23 cellular contexts compared by ENCODE assay signal in genomic region chr16:69064789-69065313, GRCh38. TPM values are rescaled to one million over a fixed set of nuclear protein-coding genes. Genes with fewer than 3 reads are reported as not detected.
A peak's percentile ranks its signal among the peaks of the same experiment; 100 is the strongest.
DNase-seq lines count a peak whose midpoint lies in the region; ATAC-seq and TF ChIP-seq lines count a peak whose summit lies in the region.
"Had no signal": no experiment of that assay in that cellular context is flagged by ENCODE, and none has a peak within 500 bp of the region (broad histone marks: within the 10 kb centered on the region; RNA-seq: fewer than 3 reads in every experiment).

No MANE protein-coding gene starts in this region.

- no peak overlapping the region for H2AFZ ChIP-seq in HCT116 (ENCODE audit: low read depth, low read length, poor library complexity, severe bottlenecking)

- H3K9ac ChIP-seq in HCT116 (ENCODE audit: low read length): peak overlapping the region; percentile 61

- POLR2A ChIA-PET in HCT116 (lab: Charles Lee): interaction anchor here (1.2 to 3.9 kb wide), 2 partner anchors 8 to 12 kb away, joined by 3 to 30 read pairs; no protein-coding TSS in a partner anchor
- POLR2A ChIA-PET in Caco-2 (lab: Charles Lee): interaction anchor here (0.6 kb wide), 1 partner anchor 68 kb away, joined by 3 read pairs; no protein-coding TSS in a partner anchor

- no peaks in the 10 kb centered on the region for H3K27me3 ChIP-seq in HCT116 (ENCODE audit: insufficient read depth, low read length)
- H3K27me3 ChIP-seq in HAP-1 (ENCODE audit: low read depth): no peaks in the 10 kb centered on the region
- no peaks in the 10 kb centered on the region for H3K27me3 ChIP-seq in Caco-2 (replicated peaks; ENCODE audit: control insufficient read depth, insufficient read depth, low read length)
- H3K27me3 ChIP-seq: SJCRH30, tibial artery had no signal

- TF ChIP-seq CTCF in HCT116 (IDR thresholded peaks at IDR 0.05 in 2 of 3, conservative IDR thresholded peaks at IDR 0.05 in 1 of 3; ENCODE audit: borderline replicate concordance in 1 of 3, insufficient read depth in 1 of 3, low read depth in 2 of 3, low read length in 2 of 3) (no peak), osteocyte (IDR thresholded peaks at IDR 0.05) (no peak), Caco-2 (IDR thresholded peaks at IDR 0.05; ENCODE audit: insufficient read depth in 1 of 2, low read depth in 1 of 2, low read length in 1 of 2, severe bottlenecking in 1 of 2, unreplicated experiment in 1 of 2) (no peak)

- H3K4me3 Mint-ChIP-seq in osteocyte (ENCODE audit: unreplicated experiment) (no peak overlapping the region), Caco-2 (ENCODE audit: unreplicated experiment) (no peak overlapping the region)
- H3K4me3 Mint-ChIP-seq: activated CD4-positive, alpha-beta T cell treated with anti-CD3 and anti-CD28 coated beads, Interleukin-2, amount 10 ng/mL, durations not matched to agents 24 days and 14 days; activated naive CD8-positive, alpha-beta T cell; CD14-positive monocyte; effector memory CD8-positive, alpha-beta T cell; natural killer cell treated with Interleukin-12 subunit alpha and Interleukin-12 subunit beta and Interleukin-15 and Interleukin-18, amount 100 ng/mL, for 72 hours had no signal

- intact Hi-C loops in HCT116 (cut with micrococcal nuclease) (no loop called here), head of caudate nucleus (cut with DNase I) (no loop called here), Caco-2 (cut with micrococcal nuclease; ENCODE audit: unreplicated experiment) (no loop called here)

- RAD21 ChIA-PET in HCT116 (lab: Charles Lee; ENCODE audit: low non-redundant PET in 1 of 2, low total read pairs in 2 of 2, uncharacterized antibody in 2 of 2, unreplicated experiment in 2 of 2): interaction anchor here in 1 of 2 experiments (0.9 kb wide), 1 partner anchor 70 kb away, joined by 3 read pairs; no protein-coding TSS in a partner anchor

- no peaks in the 10 kb centered on the region for H3K9me2 ChIP-seq in HCT116 (ENCODE audit: insufficient read depth)

- H3K36me3 ChIP-seq in HCT116 (ENCODE audit: control insufficient read depth in 1 of 2, insufficient read depth in 2 of 2, low read length in 2 of 2): no peaks in the 10 kb centered on the region
- no peaks in the 10 kb centered on the region for H3K36me3 ChIP-seq in HAP-1 (replicated peaks)
- H3K36me3 ChIP-seq in Caco-2 (ENCODE audit: control insufficient read depth, insufficient read depth, low read length): no peaks in the 10 kb centered on the region
- H3K36me3 ChIP-seq: lower lobe of right lung, SJCRH30, tibial artery had no signal

- no peaks in the 10 kb centered on the region for H3K9me3 ChIP-seq in HCT116 (ENCODE audit: control insufficient read depth in 1 of 2, insufficient read depth in 1 of 2, low read depth in 1 of 2, low read length in 2 of 2)
- no peaks in the 10 kb centered on the region for H3K9me3 ChIP-seq in HAP-1
- no peaks in the 10 kb centered on the region for H3K9me3 ChIP-seq in Caco-2
- H3K9me3 ChIP-seq: lower lobe of right lung, SJCRH30, tibial artery had no signal

- H3K36me3 Mint-ChIP-seq in osteocyte (ENCODE audit: unreplicated experiment): no peaks in the 10 kb centered on the region
- no peaks in the 10 kb centered on the region for H3K36me3 Mint-ChIP-seq in Caco-2 (ENCODE audit: insufficient read depth, unreplicated experiment)
- H3K36me3 Mint-ChIP-seq: activated naive CD8-positive, alpha-beta T cell; natural killer cell treated with Interleukin-12 subunit alpha and Interleukin-12 subunit beta and Interleukin-15 and Interleukin-18, amount 100 ng/mL, for 72 hours had no signal

- H3K27me3 Mint-ChIP-seq in osteocyte (ENCODE audit: unreplicated experiment) (no peaks in the 10 kb centered on the region), Caco-2 (ENCODE audit: insufficient read depth, unreplicated experiment) (no peaks in the 10 kb centered on the region)
- H3K27me3 Mint-ChIP-seq: activated CD4-positive, alpha-beta T cell treated with anti-CD3 and anti-CD28 coated beads, Interleukin-2, amount 10 ng/mL, durations not matched to agents 24 days and 14 days; activated naive CD8-positive, alpha-beta T cell; effector memory CD8-positive, alpha-beta T cell; natural killer cell treated with Interleukin-12 subunit alpha and Interleukin-12 subunit beta and Interleukin-15 and Interleukin-18, amount 100 ng/mL, for 72 hours had no signal

- peak overlapping the region; percentile 62 for H3K27ac ChIP-seq in HCT116 (ENCODE audit: low read depth, low read length)
- H3K27ac ChIP-seq: lower lobe of right lung, SJCRH30, tibial artery had no signal

- H3K27ac Mint-ChIP-seq in osteocyte (ENCODE audit: unreplicated experiment) (peak overlapping the region; percentile 15), Caco-2 (ENCODE audit: unreplicated experiment) (no peak overlapping the region)
- H3K27ac Mint-ChIP-seq: activated CD4-positive, alpha-beta T cell treated with anti-CD3 and anti-CD28 coated beads, Interleukin-2, amount 10 ng/mL, durations not matched to agents 24 days and 14 days; activated naive CD8-positive, alpha-beta T cell; effector memory CD8-positive, alpha-beta T cell; natural killer cell treated with Interleukin-12 subunit alpha and Interleukin-12 subunit beta and Interleukin-15 and Interleukin-18, amount 100 ng/mL, for 72 hours had no signal

- H3K4me2 ChIP-seq in HCT116 (ENCODE audit: low read length): peak overlapping the region; percentile 62

- TF ChIP-seq POLR2A in HCT116 (IDR thresholded peaks at IDR 0.05; ENCODE audit: borderline replicate concordance, extremely low read depth, insufficient read depth, insufficient read length): no peak

- H3K4me3 ChIP-seq in HCT116 (replicated peaks in 1 of 2; ENCODE audit: low read depth in 1 of 2, low read length in 2 of 2) (peak overlapping the region in 1 of 2 experiments; percentile 4; a peak in 1 of 4 replicates), HAP-1 (no peak overlapping the region), Caco-2 (ENCODE audit: low read depth, low read length) (no peak overlapping the region)
- H3K4me3 ChIP-seq: lower lobe of right lung, SJCRH30, tibial artery had no signal

- in situ Hi-C loops in HAP-1 (cut with MboI; ENCODE audit: low sequenced_read_pairs): no loop called here

- H3K4me1 ChIP-seq in HCT116 (ENCODE audit: control insufficient read depth in 1 of 2, insufficient read depth in 2 of 2, low read length in 2 of 2): peaks cover 59 to 84% of the 10 kb centered on the region in 2 experiments
- H3K4me1 ChIP-seq in HAP-1: no peaks in the 10 kb centered on the region
- peaks cover 11% of the 10 kb centered on the region for H3K4me1 ChIP-seq in Caco-2
- H3K4me1 ChIP-seq: lower lobe of right lung, SJCRH30 had no signal

- H3K9me3 Mint-ChIP-seq in osteocyte (ENCODE audit: unreplicated experiment) (no peaks in the 10 kb centered on the region), Caco-2 (ENCODE audit: unreplicated experiment) (no peaks in the 10 kb centered on the region)
- H3K9me3 Mint-ChIP-seq: activated CD4-positive, alpha-beta T cell treated with anti-CD3 and anti-CD28 coated beads, Interleukin-2, amount 10 ng/mL, durations not matched to agents 24 days and 14 days; CD14-positive monocyte; effector memory CD8-positive, alpha-beta T cell; natural killer cell treated with Interleukin-12 subunit alpha and Interleukin-12 subunit beta and Interleukin-15 and Interleukin-18, amount 100 ng/mL, for 72 hours had no signal

- BruUV-seq in HCT116 (replicated peaks; lab: Mats Ljungman, UMichigan) (no TSS peak), Caco-2 (replicated peaks; lab: Mats Ljungman, UMichigan) (no TSS peak)

- H3K4me1 Mint-ChIP-seq in osteocyte (ENCODE audit: unreplicated experiment) (peaks cover 18% of the 10 kb centered on the region), Caco-2 (ENCODE audit: low read depth, unreplicated experiment) (peaks cover 15% of the 10 kb centered on the region)
- H3K4me1 Mint-ChIP-seq: activated CD4-positive, alpha-beta T cell treated with anti-CD3 and anti-CD28 coated beads, Interleukin-2, amount 10 ng/mL, durations not matched to agents 24 days and 14 days; CD14-positive monocyte had no signal

- no peaks in the 10 kb centered on the region for H3K79me2 ChIP-seq in HCT116 (ENCODE audit: insufficient read depth, low read length)

- CTCF ChIA-PET in HCT116 (lab: Charles Lee): interaction anchor here (0.8 to 1.5 kb wide), 2 partner anchors 8 to 13 kb away, joined by 3 to 6 read pairs; no protein-coding TSS in a partner anchor
- CTCF ChIA-PET in Caco-2 (lab: Charles Lee): no interaction called here

- DNase-seq in HCT116 (ENCODE audit: low read depth, low spot score) (no peak), NCI-H226 (peak; percentile 26), head of caudate nucleus (peak in 40 of 42 donors; percentile 9 to 72 (median 37)), osteocyte (ENCODE audit: extremely low spot score, unreplicated experiment) (no peak), HAP-1 (ENCODE audit: low spot score in 2 of 2) (no peak), Caco-2 (no peak), epidermal melanocyte (ENCODE audit: insufficient read length, low spot score) (no peak)
- no peak for DNase-seq in stimulated activated CD4-positive, alpha-beta T cell treated with anti-CD3 and anti-CD28 coated beads, Interleukin-12 subunit alpha, Interleukin-12 subunit beta, amount 100 ng/mL, for 4 hours
- DNase-seq: activated CD4-positive, alpha-beta T cell treated with anti-CD3 and anti-CD28 coated beads, Interleukin-2, amount 10 ng/mL, durations not matched to agents 24 days and 14 days; activated T-cell treated with anti-CD3 and anti-CD28 coated beads, Interleukin-2, amount 50 U/mL, for 1 hour; central memory CD4-positive, alpha-beta T cell; effector memory CD8-positive, alpha-beta T cell; lower lobe of right lung; MV-4-11; NCI-H2171 treated with DMSO at 0.1 percent for 48 hours; right cardiac atrium; stimulated activated CD4-positive, alpha-beta T cell treated with anti-CD3 and anti-CD28 coated beads, Interleukin-4, amount 100 ng/mL, for 24 hours; T-helper 9 cell; tibial artery had no signal

- no peaks in the 10 kb centered on the region for H4K20me1 ChIP-seq in HCT116 (ENCODE audit: insufficient read depth)

- no peak for TF ChIP-seq RAD21 in HCT116 (IDR thresholded peaks at IDR 0.05; ENCODE audit: low read depth)

- peak; percentile 19; the same call in 1 of the 2 replicates for ATAC-seq in HCT116
- ATAC-seq: effector memory CD8-positive, alpha-beta T cell; natural killer cell treated with Interleukin-12 subunit alpha and Interleukin-12 subunit beta and Interleukin-15 and Interleukin-18, amount 100 ng/mL, for 72 hours had no signal

TF ChIP-seq in HCT116, 20 proteins besides CTCF, POLR2A, EP300 and RAD21:
- no peak for TF ChIP-seq SRF (IDR thresholded peaks at IDR 0.05; ENCODE audit: low read depth)
- TF ChIP-seq CBX3 (IDR thresholded peaks at IDR 0.05; ENCODE audit: low read depth): peak; percentile 46; the same call in 1 of the 2 replicates
- peak; percentile 35 for TF ChIP-seq MAX (IDR thresholded peaks at IDR 0.05)
- no peak for TF ChIP-seq ZNF274 (IDR thresholded peaks at IDR 0.05; ENCODE audit: low read depth, low read length)
- TF ChIP-seq SP1 (IDR thresholded peaks at IDR 0.05; ENCODE audit: low read depth): no peak

RNA-seq across cellular contexts. Expression of gene HAS3, which starts 40.6 kb away (rescaled TPM):
- 140 TPM for total RNA-seq in HCT116 (2021; ENCODE audit: unreplicated experiment)
- 56.6 and 57.5 TPM in 2 replicates for polyA plus RNA-seq in HCT116 (2012)
- total RNA-seq in osteocyte: 0.89 and 1.6 TPM in 2 replicates
- 8.3 TPM in 2 replicates for total RNA-seq in Caco-2 (2022)
- polyA plus RNA-seq: CD14-positive monocyte had no signal

Comparison
In these comparisons a context has a peak if more than half of its experiments do, and no peak if none do; other contexts are left out.
1. DNase-seq: peak in NCI-H226 (single experiment) and head of caudate nucleus (40 of 42); none in HCT116 (single experiment), osteocyte (single experiment), HAP-1 (0 of 2), stimulated activated CD4-positive, alpha-beta T cell treated with anti-CD3 and anti-CD28 coated beads, Interleukin-12 subunit alpha, Interleukin-12 subunit beta, amount 100 ng/mL, for 4 hours (single experiment), Caco-2 (0 of 2) and epidermal melanocyte (single experiment).
2. RNA of gene HAS3, which starts 40.6 kb away (total RNA-seq): 140 TPM in HCT116 (single experiment); 8.3 TPM in Caco-2 and 0.89 to 1.6 TPM in osteocyte; every median in the first group is over 10 times any median in the second.